Comparison of ENCODE assay signal across 29 cellular contexts in genomic region chr2:195458936-195459335, GRCh38.
"Had no signal": no experiment of that assay in that cellular context is flagged by ENCODE, and none has a peak within 500 bp of the region (broad histone marks: within the 10 kb centered on the region; RNA-seq: fewer than 3 reads in every experiment).

No MANE protein-coding gene starts in this region.

- DNase-seq: activated B cell treated with CpG ODN at 0.5 μM for 24 hours; activated CD4-positive, alpha-beta T cell treated with anti-CD3 and anti-CD28 coated beads, Interleukin-2, amount 50 U/mL, for 1 hour; activated CD8-positive, alpha-beta memory T cell treated with anti-CD3 and anti-CD28 coated beads, Interleukin-2, amount 10 ng/mL, durations not matched to agents 7 days and 5 days; activated CD8-positive, alpha-beta T cell treated with anti-CD3 and anti-CD28 coated beads, Interleukin-2, amount 10 ng/mL, durations not matched to agents 7 days and 5 days; activated effector memory CD4-positive, alpha-beta T cell treated with anti-CD3 and anti-CD28 coated beads, Interleukin-2, amount 50 U/mL, for 16 hours; activated naive CD4-positive, alpha-beta T cell treated with anti-CD3 and anti-CD28 coated beads for 36 hours; activated naive CD8-positive, alpha-beta T cell treated with anti-CD3 and anti-CD28 coated beads for 36 hours; activated T-cell treated with anti-CD3 and anti-CD28 coated beads for 4 hours; cortex of kidney; effector memory CD8-positive, alpha-beta T cell; erythroblast; head of caudate nucleus; hypothalamus; immature natural killer cell; midbrain; naive thymus-derived CD8-positive, alpha-beta T cell; nucleus accumbens; psoas muscle; stimulated activated CD4-positive, alpha-beta T cell treated with anti-CD3 and anti-CD28 coated beads, Interleukin-15, amount 100 ng/mL, for 24 hours; stimulated activated CD4-positive, alpha-beta T cell treated with anti-CD3 and anti-CD28 coated beads, Interleukin-2, amount 100 ng/mL, for 24 hours; stimulated activated naive B cell treated with anti-CD40 and anti-IgM and Interleukin-4, amounts not matched to agents 10 μg/mL and 1 μg/mL and 100 μg/mL, for 72 hours; tibial artery; upper lobe of right lung had no signal

- H3K27me3 Mint-ChIP-seq: activated B cell treated with CpG ODN at 0.5 μM for 24 hours; activated CD8-positive, alpha-beta memory T cell treated with anti-CD3 and anti-CD28 coated beads, Interleukin-2, amount 10 ng/mL, durations not matched to agents 7 days and 5 days; activated naive CD8-positive, alpha-beta T cell treated with anti-CD3 and anti-CD28 coated beads for 36 hours; effector memory CD8-positive, alpha-beta T cell; memory B cell; naive thymus-derived CD8-positive, alpha-beta T cell; stimulated activated naive B cell treated with anti-CD40 and anti-IgM and Interleukin-4, amounts not matched to agents 10 μg/mL and 1 μg/mL and 100 μg/mL, for 72 hours had no signal

- H3K4me1 ChIP-seq: ascending aorta, parathyroid adenoma, psoas muscle, suprapubic skin, tibial artery, upper lobe of right lung had no signal

- H3K36me3 Mint-ChIP-seq: activated naive CD8-positive, alpha-beta T cell treated with anti-CD3 and anti-CD28 coated beads for 36 hours; brain; stimulated activated naive B cell treated with anti-CD40 and anti-IgM and Interleukin-4, amounts not matched to agents 10 μg/mL and 1 μg/mL and 100 μg/mL, for 72 hours had no signal

- H3K9ac ChIP-seq: parathyroid adenoma had no signal

- H3K9me3 Mint-ChIP-seq: activated B cell treated with CpG ODN at 0.5 μM for 24 hours; activated naive CD8-positive, alpha-beta T cell treated with anti-CD3 and anti-CD28 coated beads for 36 hours; brain; effector memory CD8-positive, alpha-beta T cell; immature natural killer cell; memory B cell; stimulated activated naive B cell treated with anti-CD40 and anti-IgM and Interleukin-4, amounts not matched to agents 10 μg/mL and 1 μg/mL and 100 μg/mL, for 72 hours had no signal

- H3K27ac Mint-ChIP-seq: activated B cell treated with CpG ODN at 0.5 μM for 24 hours; activated CD8-positive, alpha-beta memory T cell treated with anti-CD3 and anti-CD28 coated beads, Interleukin-2, amount 10 ng/mL, durations not matched to agents 7 days and 5 days; activated CD8-positive, alpha-beta T cell treated with anti-CD3 and anti-CD28 coated beads, Interleukin-2, amount 10 ng/mL, durations not matched to agents 7 days and 5 days; activated naive CD4-positive, alpha-beta T cell treated with anti-CD3 and anti-CD28 coated beads for 36 hours; activated naive CD8-positive, alpha-beta T cell treated with anti-CD3 and anti-CD28 coated beads for 36 hours; brain; effector memory CD8-positive, alpha-beta T cell; immature natural killer cell; memory B cell; stimulated activated naive B cell treated with anti-CD40 and anti-IgM and Interleukin-4, amounts not matched to agents 10 μg/mL and 1 μg/mL and 100 μg/mL, for 72 hours had no signal

- H3K4me3 Mint-ChIP-seq: activated B cell treated with CpG ODN at 0.5 μM for 24 hours; activated CD8-positive, alpha-beta memory T cell treated with anti-CD3 and anti-CD28 coated beads, Interleukin-2, amount 10 ng/mL, durations not matched to agents 7 days and 5 days; activated CD8-positive, alpha-beta T cell treated with anti-CD3 and anti-CD28 coated beads, Interleukin-2, amount 10 ng/mL, durations not matched to agents 7 days and 5 days; activated naive CD4-positive, alpha-beta T cell treated with anti-CD3 and anti-CD28 coated beads for 36 hours; activated naive CD8-positive, alpha-beta T cell treated with anti-CD3 and anti-CD28 coated beads for 36 hours; brain; effector memory CD8-positive, alpha-beta T cell; immature natural killer cell; memory B cell; naive thymus-derived CD8-positive, alpha-beta T cell; neural crest cell; stimulated activated naive B cell treated with anti-CD40 and anti-IgM and Interleukin-4, amounts not matched to agents 10 μg/mL and 1 μg/mL and 100 μg/mL, for 72 hours had no signal

- H3K79me2 ChIP-seq: parathyroid adenoma had no signal

- H3K27ac ChIP-seq: ascending aorta, parathyroid adenoma, psoas muscle, suprapubic skin, tibial artery, upper lobe of right lung had no signal

- H3K4me3 ChIP-seq: ascending aorta, psoas muscle, suprapubic skin, tibial artery, upper lobe of right lung had no signal

- ATAC-seq: activated CD8-positive, alpha-beta memory T cell treated with anti-CD3 and anti-CD28 coated beads, Interleukin-2, amount 10 ng/mL, durations not matched to agents 7 days and 5 days; activated CD8-positive, alpha-beta T cell treated with anti-CD3 and anti-CD28 coated beads, Interleukin-2, amount 10 ng/mL, durations not matched to agents 7 days and 5 days; effector memory CD8-positive, alpha-beta T cell; naive thymus-derived CD8-positive, alpha-beta T cell; psoas muscle; stimulated activated naive B cell treated with anti-CD40 and anti-IgM and Interleukin-4, amounts not matched to agents 10 μg/mL and 1 μg/mL and 100 μg/mL, for 72 hours; upper lobe of right lung had no signal

- H2AFZ ChIP-seq: parathyroid adenoma had no signal

- H3K36me3 ChIP-seq: ascending aorta, suprapubic skin, tibial artery, upper lobe of right lung had no signal

- H3K27me3 ChIP-seq: ascending aorta, suprapubic skin, tibial artery, upper lobe of right lung had no signal

- H3K9me3 ChIP-seq: ascending aorta, psoas muscle, suprapubic skin, tibial artery, upper lobe of right lung had no signal

- H3K4me1 Mint-ChIP-seq: brain, immature natural killer cell, memory B cell, neural crest cell had no signal
